14 cellular contexts compared by ENCODE assay signal in genomic region chrX:111270339-111270738, GRCh38. TPM values are rescaled to one million over a fixed set of nuclear protein-coding genes. Genes with fewer than 3 reads are reported as not detected.
DNase-seq lines count a peak whose midpoint lies in the region; ATAC-seq lines count a peak whose summit lies in the region.
"Had no signal": no experiment of that assay in that cellular context is flagged by ENCODE, and none has a peak within 500 bp of the region (broad histone marks: within the 10 kb centered on the region; RNA-seq: fewer than 3 reads in every experiment).

Gene CAPN6, minus strand, starts transcription at chrX:111270483. Its CDS starts 6,547 bp downstream, at chrX:111263936.

- no peaks in the 10 kb centered on the region for H3K9me3 ChIP-seq in mesenchymal stem cell (ENCODE audit: control insufficient read depth, low read length)
- H3K9me3 ChIP-seq: suprapubic skin had no signal

- no peaks in the 10 kb centered on the region for H3K36me3 Mint-ChIP-seq in activated T-cell treated with anti-CD3 and anti-CD28 coated beads, Interleukin-2, amount 50 U/mL, for 4 hours (ENCODE audit: insufficient read depth)
- H3K36me3 Mint-ChIP-seq: activated naive CD8-positive, alpha-beta T cell treated with anti-CD3 and anti-CD28 coated beads for 36 hours had no signal

- no peak within 1 kb of the TSS for H3K4me3 Mint-ChIP-seq in activated T-cell treated with anti-CD3 and anti-CD28 coated beads, Interleukin-2, amount 50 U/mL, for 4 hours
- H3K4me3 Mint-ChIP-seq: activated naive CD8-positive, alpha-beta T cell treated with anti-CD3 and anti-CD28 coated beads for 36 hours; T-helper 1 cell treated with Interleukin-12 subunit alpha and Interleukin-12 subunit beta and Interleukin-4 antibody, amounts not matched to agents 30 μg/mL and 1 μg/mL, for 36 hours had no signal

- H3K36me3 ChIP-seq in mesenchymal stem cell (ENCODE audit: control insufficient read depth in 1 of 2, insufficient read depth in 2 of 2, low read depth in 1 of 2, low read length in 2 of 2), result no peaks in the 10 kb centered on the region
- H3K36me3 ChIP-seq: suprapubic skin had no signal

- no peak within 1 kb of the TSS for H2AK5ac ChIP-seq in mesenchymal stem cell (ENCODE audit: low read length, severe bottlenecking)

- H3K27me3 ChIP-seq in mesenchymal stem cell (ENCODE audit: control insufficient read depth in 1 of 2, insufficient read depth in 1 of 2, low read length in 2 of 2), result peaks cover 0 to 84% of the 10 kb centered on the region in 2 experiments
- H3K27me3 ChIP-seq: suprapubic skin had no signal

- peak; percentile 18 for DNase-seq in left cardiac atrium
- DNase-seq in Right ventricle myocardium superior, result no peak
- peak; percentile 61 for DNase-seq in ecto neural progenitor cell (ENCODE audit: low spot score)
- DNase-seq in mesenchymal stem cell, result peak; percentile 12
- DNase-seq in activated T-cell treated with anti-CD3 and anti-CD28 coated beads, Interleukin-2, amount 50 U/mL, for 4 hours, result no peak
- DNase-seq in NCI-H1694 treated with DMSO at 0.1 percent for 48 hours (lab: John Stamatoyannopoulos, UW), result no peak
- no peak for DNase-seq in cerebellar cortex (ENCODE audit: low spot score)
- no peak for DNase-seq in SKM-1 (lab: John Stamatoyannopoulos, UW; ENCODE audit: unreplicated experiment)
- DNase-seq: 8988T; activated naive CD8-positive, alpha-beta T cell treated with anti-CD3 and anti-CD28 coated beads for 36 hours; NCI-H1417 had no signal

- no peak within 1 kb of the TSS for H3K18ac ChIP-seq in mesenchymal stem cell (ENCODE audit: low read depth in 1 of 2, low read length in 2 of 2)

- H2AFZ ChIP-seq in mesenchymal stem cell (ENCODE audit: low read depth, low read length), result no peak within 1 kb of the TSS

- ATAC-seq in left cardiac atrium, result peak in 1 of 2 donors; percentile 75
- ATAC-seq in Right ventricle myocardium superior (ENCODE audit: poor library complexity), result no peak
- ATAC-seq in activated T-cell treated with anti-CD3 and anti-CD28 coated beads, Interleukin-2, amount 50 U/mL, for 4 hours, result no peak

- no peak within 1 kb of the TSS for H4K8ac ChIP-seq in mesenchymal stem cell (ENCODE audit: low read length)

- H3K4me2 ChIP-seq in mesenchymal stem cell (ENCODE audit: low read length, poor library complexity, severe bottlenecking), result no peak within 1 kb of the TSS

- H2BK12ac ChIP-seq in mesenchymal stem cell (ENCODE audit: low read length in 2 of 2), result no peak within 1 kb of the TSS

- H3K4me1 Mint-ChIP-seq in activated T-cell treated with anti-CD3 and anti-CD28 coated beads, Interleukin-2, amount 50 U/mL, for 4 hours (ENCODE audit: low read depth), result no peaks in the 10 kb centered on the region
- H3K4me1 Mint-ChIP-seq: activated naive CD8-positive, alpha-beta T cell treated with anti-CD3 and anti-CD28 coated beads for 36 hours had no signal

- H3K14ac ChIP-seq in mesenchymal stem cell (ENCODE audit: low read length in 2 of 2), result no peak within 1 kb of the TSS

- no peak within 1 kb of the TSS for H2BK120ac ChIP-seq in mesenchymal stem cell (ENCODE audit: low read depth, low read length)

- no peaks in the 10 kb centered on the region for H3K27me3 Mint-ChIP-seq in activated T-cell treated with anti-CD3 and anti-CD28 coated beads, Interleukin-2, amount 50 U/mL, for 4 hours (ENCODE audit: low read depth)

- no peaks in the 10 kb centered on the region for H3K9me3 Mint-ChIP-seq in activated T-cell treated with anti-CD3 and anti-CD28 coated beads, Interleukin-2, amount 50 U/mL, for 4 hours
- H3K9me3 Mint-ChIP-seq: activated naive CD8-positive, alpha-beta T cell treated with anti-CD3 and anti-CD28 coated beads for 36 hours; T-helper 1 cell treated with Interleukin-12 subunit alpha and Interleukin-12 subunit beta and Interleukin-4 antibody, amounts not matched to agents 30 μg/mL and 1 μg/mL, for 36 hours had no signal

- no peaks in the 10 kb centered on the region for H3K79me1 ChIP-seq in mesenchymal stem cell (replicated peaks; ENCODE audit: low read length, poor library complexity, severe bottlenecking)

- no peak within 1 kb of the TSS for H3K9ac ChIP-seq in mesenchymal stem cell (ENCODE audit: low read length)

- H3K4me3 ChIP-seq in mesenchymal stem cell (ENCODE audit: insufficient read depth in 1 of 2, low read depth in 1 of 2, low read length in 2 of 2), result peak within 1 kb of the TSS in 1 of 2 experiments; percentile 53
- H3K4me3 ChIP-seq: suprapubic skin had no signal

- no peak within 1 kb of the TSS for H3K4ac ChIP-seq in mesenchymal stem cell (ENCODE audit: low read depth in 1 of 2, low read length in 2 of 2)

- no peak within 1 kb of the TSS for H2BK15ac ChIP-seq in mesenchymal stem cell (ENCODE audit: low read depth, poor library complexity, severe bottlenecking)

- no peak within 1 kb of the TSS for H4K91ac ChIP-seq in mesenchymal stem cell (ENCODE audit: low read length)

- no peak within 1 kb of the TSS for H3K27ac ChIP-seq in mesenchymal stem cell (ENCODE audit: low read length, poor library complexity, severe bottlenecking)
- H3K27ac ChIP-seq: suprapubic skin had no signal

- WGBS in mesenchymal stem cell, result 61% methylated on average over 5 of the region's 8 CpGs

- no peak within 1 kb of the TSS for H3K23ac ChIP-seq in mesenchymal stem cell (ENCODE audit: low read length in 2 of 2)

- intact Hi-C loops in left cardiac atrium (cut with DNase I) (no loop called here), Right ventricle myocardium superior (cut with DNase I) (no loop called here)

- no peak within 1 kb of the TSS for H2BK5ac ChIP-seq in mesenchymal stem cell (ENCODE audit: low read depth, low read length, poor library complexity, severe bottlenecking)

- peaks cover 2% of the 10 kb centered on the region for H3K4me1 ChIP-seq in mesenchymal stem cell (ENCODE audit: control insufficient read depth, insufficient read depth, low read depth, low read length)
- H3K4me1 ChIP-seq: suprapubic skin had no signal

RNA-seq across cellular contexts. Expression of gene CAPN6, which starts in this region (rescaled TPM):
- total RNA-seq in left cardiac atrium (under 1 TPM; 0.09 to 0.18 TPM), Right ventricle myocardium superior (0.08 TPM)
- polyA plus RNA-seq in mesenchymal stem cell (2013, experiment 1 of 2), result 0.77 TPM
- polyA plus RNA-seq in mesenchymal stem cell (2013, experiment 2 of 2), result 0.67 TPM
- not detected for total RNA-seq in activated T-cell treated with anti-CD3 and anti-CD28 coated beads, Interleukin-2, amount 50 U/mL, for 4 hours
- total RNA-seq: activated naive CD8-positive, alpha-beta T cell treated with anti-CD3 and anti-CD28 coated beads for 36 hours; osteoblast had no signal

Comparison
In these comparisons a context has a peak if more than half of its experiments do, and no peak if none do; other contexts are left out.
1. Peak in DNase-seq in left cardiac atrium; RNA of the gene not detected or under 1 TPM.
2. DNase-seq: peak in ecto neural progenitor cell (single experiment) and mesenchymal stem cell (single experiment); none in Right ventricle myocardium superior (single experiment), activated T-cell treated with anti-CD3 and anti-CD28 coated beads, Interleukin-2, amount 50 U/mL, for 4 hours (single experiment), NCI-H1694 treated with DMSO at 0.1 percent for 48 hours (single experiment), cerebellar cortex (single experiment) and SKM-1 (single experiment).